16 cellular contexts compared by ENCODE assay signal in genomic region chr16:25027281-25027680, GRCh38. TPM values are rescaled to one million over a fixed set of nuclear protein-coding genes. Genes with fewer than 3 reads are reported as not detected.
A peak's percentile ranks its signal among the peaks of the same experiment; 100 is the strongest.
DNase-seq lines count a peak whose midpoint lies in the region; ATAC-seq, FAIRE-seq and TF ChIP-seq lines count a peak whose summit lies in the region.
"Had no signal": no experiment of that assay in that cellular context is flagged by ENCODE, and none has a peak within 500 bp of the region (broad histone marks: within the 10 kb centered on the region; RNA-seq: fewer than 3 reads in every experiment).

No MANE protein-coding gene starts in this region.

- no peak for FAIRE-seq in K562 (lab: Jason Lieb, UNC)
- FAIRE-seq: HTR-8/SVneo had no signal

- POLR2A ChIA-PET in activated CD4-positive, alpha-beta T cell treated with anti-CD3 and anti-CD28 coated beads for 36 hours (lab: Charles Lee) = no interaction called here
- POLR2A ChIA-PET in K562 (lab: Yijun Ruan, JAX) = interaction anchor here (1.5 kb wide), 1 partner anchor 10 kb away, joined by 4 read pairs; no protein-coding TSS in a partner anchor

- H3K27me3 Mint-ChIP-seq in activated CD4-positive, alpha-beta T cell treated with anti-CD3 and anti-CD28 coated beads for 36 hours = no peaks in the 10 kb centered on the region
- H3K27me3 Mint-ChIP-seq in stimulated activated naive CD8-positive, alpha-beta T cell treated with anti-CD3 and anti-CD28 coated beads, Interleukin-15, Interleukin-2, amounts not matched to agents 100 ng/mL and 50 ng/mL, for 24 hours = no peaks in the 10 kb centered on the region
- no peaks in the 10 kb centered on the region for H3K27me3 Mint-ChIP-seq in stimulated activated naive CD8-positive, alpha-beta T cell treated with anti-CD3 and anti-CD28 coated beads, Interleukin-15, amount 100 ng/mL, for 72 hours
- no peaks in the 10 kb centered on the region for H3K27me3 Mint-ChIP-seq in activated T-helper 1 cell treated with anti-CD3 and anti-CD28 coated beads, Interleukin-12 subunit alpha, Interleukin-12 subunit beta, Interleukin-2, Interleukin-4 antibody, amounts not matched to agents 30 ng/mL and 10 ng/mL and 1 ng/mL, durations not matched to agents 14 hours and 24 hours and 36 hours (ENCODE audit: insufficient read depth)
- H3K27me3 Mint-ChIP-seq: CD4-positive, CD25-positive, alpha-beta regulatory T cell had no signal

- no peak for DNase-seq in activated CD4-positive, alpha-beta T cell treated with anti-CD3 and anti-CD28 coated beads for 36 hours
- no peak for DNase-seq in activated CD4-positive, alpha-beta T cell treated with anti-CD3 and anti-CD28 coated beads, Interleukin-2, amount 50 U/mL, for 4 hours
- no peak for DNase-seq in stimulated activated naive CD8-positive, alpha-beta T cell treated with anti-CD3 and anti-CD28 coated beads, Interleukin-15, amount 100 ng/mL, for 72 hours
- DNase-seq in K562 (ENCODE audit: extremely low read depth in 1 of 4, low spot score in 3 of 4) = no peak
- DNase-seq in activated T-helper 1 cell treated with anti-CD3 and anti-CD28 coated beads, Interleukin-12 subunit alpha, Interleukin-12 subunit beta, Interleukin-2, Interleukin-4 antibody, amounts not matched to agents 30 ng/mL and 10 ng/mL and 1 ng/mL, durations not matched to agents 14 hours and 24 hours and 36 hours (ENCODE audit: low spot score) = no peak
- DNase-seq in right atrium auricular region (ENCODE audit: low spot score) = no peak
- DNase-seq: 8988T; AML-193; Calu3; CD4-positive, CD25-positive, alpha-beta regulatory T cell; DMS 273 treated with DMSO at 0.1 percent for 48 hours; HCEC 1CT; HFFc6 had no signal

- no peak for TF ChIP-seq EP300 in K562 (IDR thresholded peaks at IDR 0.05; ENCODE audit: low read length)

- BruUV-seq in K562 (replicated peaks; lab: Mats Ljungman, UMichigan) = no TSS peak

- H3K27me3 ChIP-seq in K562 (ENCODE audit: control insufficient read depth in 2 of 2, insufficient read depth in 2 of 2, low read length in 2 of 2) (no peaks in the 10 kb centered on the region), right atrium auricular region (no peaks in the 10 kb centered on the region)
- H3K27me3 ChIP-seq: BLaER1 treated with 17β-estradiol and CSF1 and Interleukin-3, amounts not matched to agents 10 nM and 100 nM had no signal

- H3K4me1 ChIP-seq in K562 (replicated peaks in 1 of 2; ENCODE audit: control insufficient read depth in 2 of 2, insufficient read depth in 2 of 2, low read length in 2 of 2) (peaks cover 2 to 6% of the 10 kb centered on the region in 2 experiments; a peak in 3 of 5 replicates), right atrium auricular region (peaks cover 0 to 4% of the 10 kb centered on the region in 2 donors)

- no peak for TF ChIP-seq RAD21 in K562 (CRISPR knock-in tag; conservative IDR thresholded peaks at IDR 0.05 in 1 of 2, IDR thresholded peaks at IDR 0.05 in 1 of 2)

- CTCF ChIA-PET in activated CD4-positive, alpha-beta T cell treated with anti-CD3 and anti-CD28 coated beads for 36 hours (lab: Charles Lee) = interaction anchor here (0.6 to 1.0 kb wide), 2 partner anchors 10 to 24 kb away, joined by 3 read pairs; no protein-coding TSS in a partner anchor
- CTCF ChIA-PET in K562 (lab: Yijun Ruan, JAX; ENCODE audit: low intra/inter-chr PET ratio) = no interaction called here

- no peak for TF ChIP-seq POLR2A in K562 (conservative IDR thresholded peaks at IDR 0.05)

- H3K4me3 ChIP-seq in K562 (no peak overlapping the region), right atrium auricular region (no peak overlapping the region)
- H3K4me3 ChIP-seq: BLaER1 treated with 17β-estradiol and CSF1 and Interleukin-3, amounts not matched to agents 10 nM and 100 nM had no signal

- no peaks in the 10 kb centered on the region for H4K20me1 ChIP-seq in K562 (replicated peaks; ENCODE audit: control insufficient read depth, insufficient read depth, low read length)
- H4K20me1 ChIP-seq: BLaER1 treated with 17β-estradiol and CSF1 and Interleukin-3, amounts not matched to agents 10 nM and 100 nM had no signal

- H3K4me1 Mint-ChIP-seq in activated CD4-positive, alpha-beta T cell treated with anti-CD3 and anti-CD28 coated beads for 36 hours = peaks cover 39% of the 10 kb centered on the region
- H3K4me1 Mint-ChIP-seq in stimulated activated naive CD8-positive, alpha-beta T cell treated with anti-CD3 and anti-CD28 coated beads, Interleukin-15, Interleukin-2, amounts not matched to agents 100 ng/mL and 50 ng/mL, for 24 hours (ENCODE audit: low read depth) = peaks cover 48% of the 10 kb centered on the region
- H3K4me1 Mint-ChIP-seq in stimulated activated naive CD8-positive, alpha-beta T cell treated with anti-CD3 and anti-CD28 coated beads, Interleukin-15, amount 100 ng/mL, for 72 hours = peaks cover 44% of the 10 kb centered on the region
- H3K4me1 Mint-ChIP-seq in activated T-helper 1 cell treated with anti-CD3 and anti-CD28 coated beads, Interleukin-12 subunit alpha, Interleukin-12 subunit beta, Interleukin-2, Interleukin-4 antibody, amounts not matched to agents 30 ng/mL and 10 ng/mL and 1 ng/mL, durations not matched to agents 14 hours and 24 hours and 36 hours (ENCODE audit: low read depth) = peaks cover 32% of the 10 kb centered on the region

- H3K4me2 ChIP-seq in K562 (ENCODE audit: insufficient read depth, low read length) = no peak overlapping the region
- H3K4me2 ChIP-seq: BLaER1 treated with 17β-estradiol and CSF1 and Interleukin-3, amounts not matched to agents 10 nM and 100 nM had no signal

- H3K9ac ChIP-seq in K562 (ENCODE audit: insufficient read depth in 1 of 2, low read depth in 2 of 2, low read length in 2 of 2) = no peak overlapping the region
- H3K9ac ChIP-seq: BLaER1 treated with 17β-estradiol and CSF1 and Interleukin-3, amounts not matched to agents 10 nM and 100 nM had no signal

- no peaks in the 10 kb centered on the region for H3K79me2 ChIP-seq in K562 (ENCODE audit: control insufficient read depth, insufficient read depth, low read length)

- H3K36me3 ChIP-seq in K562 (ENCODE audit: control insufficient read depth, insufficient read depth, low read length) (no peaks in the 10 kb centered on the region), right atrium auricular region (no peaks in the 10 kb centered on the region)
- H3K36me3 ChIP-seq: BLaER1 treated with 17β-estradiol and CSF1 and Interleukin-3, amounts not matched to agents 10 nM and 100 nM had no signal

- peak overlapping the region; percentile 62; the same call in 1 of the 2 replicates for H2AFZ ChIP-seq in K562 (ENCODE audit: low read depth, low read length)

- no peak for ATAC-seq in activated CD4-positive, alpha-beta T cell treated with anti-CD3 and anti-CD28 coated beads for 36 hours
- ATAC-seq in stimulated activated naive CD8-positive, alpha-beta T cell treated with anti-CD3 and anti-CD28 coated beads, Interleukin-15, amount 100 ng/mL, for 72 hours = no peak
- no peak for ATAC-seq in K562

- no peaks in the 10 kb centered on the region for H3K36me3 Mint-ChIP-seq in activated CD4-positive, alpha-beta T cell treated with anti-CD3 and anti-CD28 coated beads for 36 hours (ENCODE audit: low read depth)
- H3K36me3 Mint-ChIP-seq in stimulated activated naive CD8-positive, alpha-beta T cell treated with anti-CD3 and anti-CD28 coated beads, Interleukin-15, Interleukin-2, amounts not matched to agents 100 ng/mL and 50 ng/mL, for 24 hours (ENCODE audit: low read depth) = no peaks in the 10 kb centered on the region
- peaks cover 2% of the 10 kb centered on the region for H3K36me3 Mint-ChIP-seq in activated T-helper 1 cell treated with anti-CD3 and anti-CD28 coated beads, Interleukin-12 subunit alpha, Interleukin-12 subunit beta, Interleukin-2, Interleukin-4 antibody, amounts not matched to agents 30 ng/mL and 10 ng/mL and 1 ng/mL, durations not matched to agents 14 hours and 24 hours and 36 hours (ENCODE audit: low read depth)
- H3K36me3 Mint-ChIP-seq: CD4-positive, CD25-positive, alpha-beta regulatory T cell had no signal

- no peaks in the 10 kb centered on the region for H3K9me3 Mint-ChIP-seq in activated CD4-positive, alpha-beta T cell treated with anti-CD3 and anti-CD28 coated beads for 36 hours (ENCODE audit: low read depth)
- no peaks in the 10 kb centered on the region for H3K9me3 Mint-ChIP-seq in stimulated activated naive CD8-positive, alpha-beta T cell treated with anti-CD3 and anti-CD28 coated beads, Interleukin-15, Interleukin-2, amounts not matched to agents 100 ng/mL and 50 ng/mL, for 24 hours
- H3K9me3 Mint-ChIP-seq in stimulated activated naive CD8-positive, alpha-beta T cell treated with anti-CD3 and anti-CD28 coated beads, Interleukin-15, amount 100 ng/mL, for 72 hours = peaks cover 0 to 4% of the 10 kb centered on the region in 2 donors
- no peaks in the 10 kb centered on the region for H3K9me3 Mint-ChIP-seq in activated T-helper 1 cell treated with anti-CD3 and anti-CD28 coated beads, Interleukin-12 subunit alpha, Interleukin-12 subunit beta, Interleukin-2, Interleukin-4 antibody, amounts not matched to agents 30 ng/mL and 10 ng/mL and 1 ng/mL, durations not matched to agents 14 hours and 24 hours and 36 hours
- H3K9me3 Mint-ChIP-seq: HFFc6 had no signal

- in situ Hi-C loops in K562 (cut with MboI) = no loop called here

- no peak overlapping the region for H3K4me3 Mint-ChIP-seq in activated CD4-positive, alpha-beta T cell treated with anti-CD3 and anti-CD28 coated beads for 36 hours
- no peak overlapping the region for H3K4me3 Mint-ChIP-seq in stimulated activated naive CD8-positive, alpha-beta T cell treated with anti-CD3 and anti-CD28 coated beads, Interleukin-15, Interleukin-2, amounts not matched to agents 100 ng/mL and 50 ng/mL, for 24 hours
- H3K4me3 Mint-ChIP-seq in stimulated activated naive CD8-positive, alpha-beta T cell treated with anti-CD3 and anti-CD28 coated beads, Interleukin-15, amount 100 ng/mL, for 72 hours = no peak overlapping the region
- no peak overlapping the region for H3K4me3 Mint-ChIP-seq in activated T-helper 1 cell treated with anti-CD3 and anti-CD28 coated beads, Interleukin-12 subunit alpha, Interleukin-12 subunit beta, Interleukin-2, Interleukin-4 antibody, amounts not matched to agents 30 ng/mL and 10 ng/mL and 1 ng/mL, durations not matched to agents 14 hours and 24 hours and 36 hours
- H3K4me3 Mint-ChIP-seq: CD4-positive, CD25-positive, alpha-beta regulatory T cell; HFFc6 had no signal

- H3K27ac ChIP-seq in K562 (ENCODE audit: extremely low read depth, low read depth, low read length) (no peak overlapping the region), right atrium auricular region (no peak overlapping the region)
- H3K27ac ChIP-seq: BLaER1 treated with 17β-estradiol and CSF1 and Interleukin-3, amounts not matched to agents 10 nM and 100 nM had no signal

- H3K27ac Mint-ChIP-seq in activated CD4-positive, alpha-beta T cell treated with anti-CD3 and anti-CD28 coated beads for 36 hours = peak overlapping the region; percentile 53
- H3K27ac Mint-ChIP-seq in stimulated activated naive CD8-positive, alpha-beta T cell treated with anti-CD3 and anti-CD28 coated beads, Interleukin-15, Interleukin-2, amounts not matched to agents 100 ng/mL and 50 ng/mL, for 24 hours = peak overlapping the region; percentile 33
- peak overlapping the region in 1 of 2 donors; percentile 9 for H3K27ac Mint-ChIP-seq in stimulated activated naive CD8-positive, alpha-beta T cell treated with anti-CD3 and anti-CD28 coated beads, Interleukin-15, amount 100 ng/mL, for 72 hours
- H3K27ac Mint-ChIP-seq in activated T-helper 1 cell treated with anti-CD3 and anti-CD28 coated beads, Interleukin-12 subunit alpha, Interleukin-12 subunit beta, Interleukin-2, Interleukin-4 antibody, amounts not matched to agents 30 ng/mL and 10 ng/mL and 1 ng/mL, durations not matched to agents 14 hours and 24 hours and 36 hours = no peak overlapping the region
- H3K27ac Mint-ChIP-seq: HFFc6 had no signal

- no peaks in the 10 kb centered on the region for H3K9me1 ChIP-seq in K562 (ENCODE audit: control insufficient read depth, insufficient read depth, low read length)

- H3K9me3 ChIP-seq in K562 (replicated peaks; ENCODE audit: control insufficient read depth, insufficient read depth, low read depth, low read length) = no peaks in the 10 kb centered on the region
- no peaks in the 10 kb centered on the region for H3K9me3 ChIP-seq in right atrium auricular region
- H3K9me3 ChIP-seq: BLaER1 treated with 17β-estradiol and CSF1 and Interleukin-3, amounts not matched to agents 10 nM and 100 nM had no signal

- intact Hi-C loops in activated CD4-positive, alpha-beta T cell treated with anti-CD3 and anti-CD28 coated beads for 36 hours (cut with DNase I, micrococcal nuclease) = no loop called here
- intact Hi-C loops in K562 (cut with micrococcal nuclease) = no loop called here
- intact Hi-C loops in activated T-helper 1 cell treated with anti-CD3 and anti-CD28 coated beads, Interleukin-12 subunit alpha, Interleukin-12 subunit beta, Interleukin-2, Interleukin-4 antibody, amounts not matched to agents 30 ng/mL and 10 ng/mL and 1 ng/mL, durations not matched to agents 14 hours and 24 hours and 36 hours (cut with micrococcal nuclease) = no loop called here

- TF ChIP-seq CTCF in K562 (IDR thresholded peaks at IDR 0.05 in 2 of 3, conservative IDR thresholded peaks at IDR 0.05 in 1 of 3; ENCODE audit: insufficient read depth in 2 of 3, low read depth in 1 of 3, low read length in 3 of 3) = no peak
- no peak for TF ChIP-seq CTCF in right atrium auricular region (IDR thresholded peaks at IDR 0.05)

- WGBS in K562 (ENCODE audit: insufficient coverage, low coverage, missing lambda C conversion rate) = 8% methylated on average over 3 of the region's 3 CpGs

RNA-seq across cellular contexts. Expression of gene ARHGAP17, which starts 12.1 kb away (rescaled TPM):
- total RNA-seq in activated CD4-positive, alpha-beta T cell treated with anti-CD3 and anti-CD28 coated beads for 36 hours = 10 to 100 TPM; 55.1 to 60.4 TPM
- total RNA-seq in K562 (2011; cell fraction: chromatin; rRNA removed; ENCODE audit: low replicate concordance) = 86.7 and 111 TPM in 2 replicates
- 35.9 and 49.1 TPM in 2 replicates for total RNA-seq in K562 (2011; cell fraction: nucleolus; rRNA removed)
- 72.0 and 106 TPM in 2 replicates for total RNA-seq in K562 (2011; cell fraction: nucleoplasm; rRNA removed)
- total RNA-seq in K562 (2014; rRNA removed) (10.9 and 14.4 TPM in 2 replicates), K562 (2014; rRNA removed; fragmentation: Illumina TruSeq; extraction: Trizol) (13.6 and 14.0 TPM in 2 replicates), K562 (2015; rRNA removed; fragmentation: Illumina TruSeq; extraction: Trizol) (10.4 and 14.4 TPM in 2 replicates), K562 (2021) (39.5 and 45.1 TPM in 2 replicates), right atrium auricular region (10 to 100 TPM; 29.9 to 31.6 TPM)
- polyA plus RNA-seq in K562 (2011; rRNA removed) (9.9 and 10.6 TPM in 2 replicates), K562 (2014; fragmentation: Illumina TruSeq; extraction: Trizol) (32.7 and 41.5 TPM in 2 replicates), K562 (2014; fragmentation: Nextera tagmentation; extraction: Ambion mirVana) (1 to 10 TPM; 5.8 to 8.0 TPM), K562 (2014; rRNA removed) (18.1 and 22.8 TPM in 2 replicates)
- polyA plus RNA-seq in K562 (2011; cell fraction: cytosol; rRNA removed) = 8.3 and 9.3 TPM in 2 replicates
- 27.4 and 27.8 TPM in 2 replicates for polyA plus RNA-seq in K562 (2011; cell fraction: nucleus; rRNA removed)
- 19.4 and 26.5 TPM in 2 replicates for polyA plus RNA-seq in K562 (2012)
- polyA minus RNA-seq in K562 (2011; rRNA and poly(A)+ RNA removed) = 23.2 and 25.8 TPM in 2 replicates
- 13.8 and 19.8 TPM in 2 replicates for polyA minus RNA-seq in K562 (2011; cell fraction: cytosol; rRNA and poly(A)+ RNA removed)
- polyA minus RNA-seq in K562 (2011; cell fraction: nucleus; rRNA and poly(A)+ RNA removed) = 16.4 and 22.4 TPM in 2 replicates
- total RNA-seq in activated T-helper 1 cell treated with anti-CD3 and anti-CD28 coated beads, Interleukin-12 subunit alpha, Interleukin-12 subunit beta, Interleukin-2, Interleukin-4 antibody, amounts not matched to agents 30 ng/mL and 10 ng/mL and 1 ng/mL, durations not matched to agents 14 hours and 24 hours and 36 hours = 80.2 and 87.3 TPM in 2 replicates
